ENCODE assay signal across 1 cellular context in the genomic region with DNA sequence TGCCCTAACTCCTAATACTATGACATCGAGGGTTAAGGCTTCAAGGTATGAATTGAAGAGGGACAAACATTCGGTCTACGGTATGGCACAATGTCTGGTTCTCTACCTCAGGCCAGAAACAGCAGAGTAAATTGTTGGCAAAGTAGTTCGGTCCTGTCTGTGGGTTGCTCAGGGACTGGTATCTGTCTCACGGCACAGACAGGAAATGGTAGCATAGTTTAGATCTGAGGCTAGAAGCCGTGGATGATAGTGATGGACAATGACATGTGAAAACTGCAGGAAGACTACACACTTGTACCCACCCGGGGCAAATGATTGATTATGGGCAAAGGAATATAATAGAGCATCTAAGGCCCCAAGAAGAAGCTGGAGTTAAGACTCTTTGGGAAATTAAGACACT.
TF ChIP-seq lines count a peak whose summit lies in the region.

No MANE protein-coding gene starts in this region.

TF ChIP-seq in SK-N-SH, 30 proteins besides CTCF, POLR2A, EP300 and RAD21 (continued from another document):
- TF ChIP-seq, protein P1, sequence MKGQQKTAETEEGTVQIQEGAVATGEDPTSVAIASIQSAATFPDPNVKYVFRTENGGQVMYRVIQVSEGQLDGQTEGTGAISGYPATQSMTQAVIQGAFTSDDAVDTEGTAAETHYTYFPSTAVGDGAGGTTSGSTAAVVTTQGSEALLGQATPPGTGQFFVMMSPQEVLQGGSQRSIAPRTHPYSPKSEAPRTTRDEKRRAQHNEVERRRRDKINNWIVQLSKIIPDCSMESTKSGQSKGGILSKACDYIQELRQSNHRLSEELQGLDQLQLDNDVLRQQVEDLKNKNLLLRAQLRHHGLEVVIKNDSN (IDR thresholded peaks at IDR 0.05; ENCODE audit: borderline replicate concordance, low read depth): no peak
- TF ChIP-seq TAF1 (IDR thresholded peaks at IDR 0.05; ENCODE audit: borderline replicate concordance, low read depth, low read length): no peak
- TF ChIP-seq RXRA (IDR thresholded peaks at IDR 0.05; ENCODE audit: borderline replicate concordance, low read depth): no peak
- peak; percentile 90 for TF ChIP-seq TCF12 (IDR thresholded peaks at IDR 0.05)
- no peak for TF ChIP-seq MEF2A (IDR thresholded peaks at IDR 0.05; ENCODE audit: borderline replicate concordance, low read depth)
- TF ChIP-seq, protein P2, sequence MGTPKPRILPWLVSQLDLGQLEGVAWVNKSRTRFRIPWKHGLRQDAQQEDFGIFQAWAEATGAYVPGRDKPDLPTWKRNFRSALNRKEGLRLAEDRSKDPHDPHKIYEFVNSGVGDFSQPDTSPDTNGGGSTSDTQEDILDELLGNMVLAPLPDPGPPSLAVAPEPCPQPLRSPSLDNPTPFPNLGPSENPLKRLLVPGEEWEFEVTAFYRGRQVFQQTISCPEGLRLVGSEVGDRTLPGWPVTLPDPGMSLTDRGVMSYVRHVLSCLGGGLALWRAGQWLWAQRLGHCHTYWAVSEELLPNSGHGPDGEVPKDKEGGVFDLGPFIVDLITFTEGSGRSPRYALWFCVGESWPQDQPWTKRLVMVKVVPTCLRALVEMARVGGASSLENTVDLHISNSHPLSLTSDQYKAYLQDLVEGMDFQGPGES (IDR thresholded peaks at IDR 0.05; ENCODE audit: low read depth, low read length): no peak
- TF ChIP-seq TEAD4 (IDR thresholded peaks at IDR 0.05; ENCODE audit: borderline replicate concordance, insufficient read depth): peak; percentile 53; the same call in 1 of the 2 replicates
- TF ChIP-seq, protein P3, sequence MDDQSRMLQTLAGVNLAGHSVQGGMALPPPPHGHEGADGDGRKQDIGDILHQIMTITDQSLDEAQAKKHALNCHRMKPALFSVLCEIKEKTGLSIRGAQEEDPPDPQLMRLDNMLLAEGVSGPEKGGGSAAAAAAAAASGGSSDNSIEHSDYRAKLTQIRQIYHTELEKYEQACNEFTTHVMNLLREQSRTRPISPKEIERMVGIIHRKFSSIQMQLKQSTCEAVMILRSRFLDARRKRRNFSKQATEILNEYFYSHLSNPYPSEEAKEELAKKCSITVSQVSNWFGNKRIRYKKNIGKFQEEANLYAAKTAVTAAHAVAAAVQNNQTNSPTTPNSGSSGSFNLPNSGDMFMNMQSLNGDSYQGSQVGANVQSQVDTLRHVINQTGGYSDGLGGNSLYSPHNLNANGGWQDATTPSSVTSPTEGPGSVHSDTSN (IDR thresholded peaks at IDR 0.05): peak; percentile 96
- peak; percentile 22; the same call in 1 of the 2 replicates for TF ChIP-seq FOSL2 (IDR thresholded peaks at IDR 0.05; ENCODE audit: borderline replicate concordance, low read depth)
- TF ChIP-seq GABPA (IDR thresholded peaks at IDR 0.05; ENCODE audit: low read depth): no peak
- no peak for TF ChIP-seq RFX5 (IDR thresholded peaks at IDR 0.05; ENCODE audit: low read length)
- TF ChIP-seq FOXM1 (IDR thresholded peaks at IDR 0.05; ENCODE audit: low read depth): no peak; the same call in 1 of the 2 replicates
- TF ChIP-seq YY1 (IDR thresholded peaks at IDR 0.05; ENCODE audit: low read depth): no peak
- TF ChIP-seq, protein P4, sequence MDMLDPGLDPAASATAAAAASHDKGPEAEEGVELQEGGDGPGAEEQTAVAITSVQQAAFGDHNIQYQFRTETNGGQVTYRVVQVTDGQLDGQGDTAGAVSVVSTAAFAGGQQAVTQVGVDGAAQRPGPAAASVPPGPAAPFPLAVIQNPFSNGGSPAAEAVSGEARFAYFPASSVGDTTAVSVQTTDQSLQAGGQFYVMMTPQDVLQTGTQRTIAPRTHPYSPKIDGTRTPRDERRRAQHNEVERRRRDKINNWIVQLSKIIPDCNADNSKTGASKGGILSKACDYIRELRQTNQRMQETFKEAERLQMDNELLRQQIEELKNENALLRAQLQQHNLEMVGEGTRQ (IDR thresholded peaks at IDR 0.05; ENCODE audit: borderline replicate concordance, low read depth, low read length): no peak
- no peak; the same call in 1 of the 2 replicates for TF ChIP-seq SMC3 (IDR thresholded peaks at IDR 0.05; ENCODE audit: low read depth, low read length)
- no peak for TF ChIP-seq RCOR1 (IDR thresholded peaks at IDR 0.05; ENCODE audit: low read length)
- no peak for TF ChIP-seq FOXJ3 (CRISPR knock-in tag; IDR thresholded peaks at IDR 0.05)
- TF ChIP-seq, protein P5, sequence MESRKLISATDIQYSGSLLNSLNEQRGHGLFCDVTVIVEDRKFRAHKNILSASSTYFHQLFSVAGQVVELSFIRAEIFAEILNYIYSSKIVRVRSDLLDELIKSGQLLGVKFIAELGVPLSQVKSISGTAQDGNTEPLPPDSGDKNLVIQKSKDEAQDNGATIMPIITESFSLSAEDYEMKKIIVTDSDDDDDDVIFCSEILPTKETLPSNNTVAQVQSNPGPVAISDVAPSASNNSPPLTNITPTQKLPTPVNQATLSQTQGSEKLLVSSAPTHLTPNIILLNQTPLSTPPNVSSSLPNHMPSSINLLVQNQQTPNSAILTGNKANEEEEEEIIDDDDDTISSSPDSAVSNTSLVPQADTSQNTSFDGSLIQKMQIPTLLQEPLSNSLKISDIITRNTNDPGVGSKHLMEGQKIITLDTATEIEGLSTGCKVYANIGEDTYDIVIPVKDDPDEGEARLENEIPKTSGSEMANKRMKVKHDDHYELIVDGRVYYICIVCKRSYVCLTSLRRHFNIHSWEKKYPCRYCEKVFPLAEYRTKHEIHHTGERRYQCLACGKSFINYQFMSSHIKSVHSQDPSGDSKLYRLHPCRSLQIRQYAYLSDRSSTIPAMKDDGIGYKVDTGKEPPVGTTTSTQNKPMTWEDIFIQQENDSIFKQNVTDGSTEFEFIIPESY (IDR thresholded peaks at IDR 0.05; ENCODE audit: borderline replicate concordance, low read depth): no peak
- no peak for TF ChIP-seq ELF1 (IDR thresholded peaks at IDR 0.05)
- TF ChIP-seq, protein P6, sequence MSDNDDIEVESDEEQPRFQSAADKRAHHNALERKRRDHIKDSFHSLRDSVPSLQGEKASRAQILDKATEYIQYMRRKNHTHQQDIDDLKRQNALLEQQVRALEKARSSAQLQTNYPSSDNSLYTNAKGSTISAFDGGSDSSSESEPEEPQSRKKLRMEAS (IDR thresholded peaks at IDR 0.05; ENCODE audit: low read depth): no peak; the same call in 1 of the 2 replicates
TF ChIP-seq in SK-N-SH: peak in this region for 9.
